Comparison of ENCODE assay signal across 1 cellular context in genomic region chr3:129399145-129399894, GRCh38.
A peak's percentile ranks its signal among the peaks of the same experiment; 100 is the strongest.
TF ChIP-seq lines count a peak whose summit lies in the region.

No MANE protein-coding gene starts in this region.

TF ChIP-seq in K562, 482 proteins besides CTCF, POLR2A, EP300 and RAD21 (continued from another document and continues in another):
- TF ChIP-seq MGA (IDR thresholded peaks at IDR 0.05) = no peak
- peak; percentile 100 for TF ChIP-seq ELF1 (tag; IDR thresholded peaks at IDR 0.05)
- no peak for TF ChIP-seq YBX1 (IDR thresholded peaks at IDR 0.05)
- no peak for TF ChIP-seq ZNF551 (CRISPR knock-in tag; IDR thresholded peaks at IDR 0.05)
- peak; percentile 63; the same call in 1 of the 2 replicates for TF ChIP-seq SPI1 (IDR thresholded peaks at IDR 0.05; ENCODE audit: borderline replicate concordance, low read depth, low read length)
- TF ChIP-seq CBX1 (IDR thresholded peaks at IDR 0.05; ENCODE audit: low read depth) = no peak
- peak; percentile 77 for TF ChIP-seq C11orf30 (IDR thresholded peaks at IDR 0.05; ENCODE audit: low read depth)
- peak; percentile 74 for TF ChIP-seq CREM (IDR thresholded peaks at IDR 0.05; ENCODE audit: low read depth)
- TF ChIP-seq ZNF436 (CRISPR knock-in tag; IDR thresholded peaks at IDR 0.05) = no peak
- no peak for TF ChIP-seq PTRF (tag; IDR thresholded peaks at IDR 0.05)
- peak; percentile 47 for TF ChIP-seq POU5F1 (IDR thresholded peaks at IDR 0.05; ENCODE audit: borderline replicate concordance, low read depth, low read length, partially characterized antibody)
- TF ChIP-seq JUNB (CRISPR knock-in tag; conservative IDR thresholded peaks at IDR 0.05) = no peak
- peak; percentile 68 for TF ChIP-seq RAD51 (IDR thresholded peaks at IDR 0.05; ENCODE audit: borderline replicate concordance, low read depth)
- no peak for TF ChIP-seq GABPB2 (CRISPR knock-in tag; conservative IDR thresholded peaks at IDR 0.05)
- no peak for TF ChIP-seq HSF4 (CRISPR knock-in tag; IDR thresholded peaks at IDR 0.05; ENCODE audit: borderline replicate concordance)
- TF ChIP-seq ZNF146 (CRISPR knock-in tag; IDR thresholded peaks at IDR 0.05; ENCODE audit: unreplicated experiment) = no peak
- TF ChIP-seq ZFPM2 (CRISPR knock-in tag; IDR thresholded peaks at IDR 0.05) = no peak
- 0 out of 2 replicates have a peak, but pooled peaks have one; percentile 74 for TF ChIP-seq ZC3H8 (IDR thresholded peaks at IDR 0.05)
- peak; percentile 63; the same call in 1 of the 2 replicates for TF ChIP-seq ZNF644 (tag; IDR thresholded peaks at IDR 0.05; ENCODE audit: low read depth)
- peak in 1 of 2 experiments; percentile 58; a peak in 1 of 4 replicates for TF ChIP-seq TEAD1 (CRISPR knock-in tag; IDR thresholded peaks at IDR 0.05)
- TF ChIP-seq NFATC3 (IDR thresholded peaks at IDR 0.05) = peak; percentile 54; the same call in 1 of the 2 replicates
- no peak for TF ChIP-seq HLTF (IDR thresholded peaks at IDR 0.05)
- peak; percentile 73 for TF ChIP-seq TEAD4 (IDR thresholded peaks at IDR 0.05; ENCODE audit: low read length)
- no peak for TF ChIP-seq TEAD4 (CRISPR knock-in tag; IDR thresholded peaks at IDR 0.05; ENCODE audit: borderline replicate concordance)
- TF ChIP-seq ZFP1 (CRISPR knock-in tag; IDR thresholded peaks at IDR 0.05) = no peak
- no peak for TF ChIP-seq ATF4 (CRISPR knock-in tag; IDR thresholded peaks at IDR 0.05)
- TF ChIP-seq FOXM1 (IDR thresholded peaks at IDR 0.05; ENCODE audit: low read depth) = peak; percentile 75
- TF ChIP-seq FOXM1 (CRISPR knock-in tag; IDR thresholded peaks at IDR 0.05; ENCODE audit: low read depth) = no peak
- TF ChIP-seq MNT (conservative IDR thresholded peaks at IDR 0.05) = peak; percentile 65 to 79
- no peak for TF ChIP-seq ZMIZ1 (IDR thresholded peaks at IDR 0.05; ENCODE audit: low read depth in 2 of 2, low read length in 2 of 2)
- TF ChIP-seq ATF7 (IDR thresholded peaks at IDR 0.05) = peak; percentile 86
- TF ChIP-seq ZNF407 (IDR thresholded peaks at IDR 0.05; ENCODE audit: low read depth) = 0 out of 2 replicates have a peak, but pooled peaks have one; percentile 30
- TF ChIP-seq SMARCA5 (IDR thresholded peaks at IDR 0.05) = no peak
